ENCODE assay signal across 19 cellular contexts in the genomic region with DNA sequence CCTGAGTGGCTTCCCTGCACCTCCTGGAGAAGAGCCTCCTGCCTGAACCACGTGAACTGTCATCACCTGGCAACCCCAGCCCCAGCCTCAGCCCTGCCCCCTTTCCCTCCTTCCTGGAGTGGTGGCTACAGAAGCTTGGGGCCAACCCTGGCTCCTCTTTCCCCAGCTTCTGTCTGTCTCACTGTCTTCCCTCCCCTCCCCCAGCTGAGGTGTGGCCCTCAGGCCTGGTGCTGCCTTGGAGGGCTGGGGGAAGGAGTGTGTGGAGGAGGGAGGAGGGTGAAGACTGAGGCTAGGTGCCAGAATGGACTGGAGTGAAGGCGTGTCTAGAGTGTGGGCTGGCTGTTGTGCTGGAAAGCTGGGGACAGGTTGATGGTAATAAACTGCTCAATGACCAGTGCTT. TPM values are rescaled to one million over a fixed set of nuclear protein-coding genes. Genes with fewer than 3 reads are reported as not detected.
A peak's percentile ranks its signal among the peaks of the same experiment; 100 is the strongest.
DNase-seq lines count a peak whose midpoint lies in the region; ATAC-seq, FAIRE-seq and TF ChIP-seq lines count a peak whose summit lies in the region.
"Had no signal": no experiment of that assay in that cellular context is flagged by ENCODE, and none has a peak within 500 bp of the region (broad histone marks: within the 10 kb centered on the region; RNA-seq: fewer than 3 reads in every experiment).

No MANE protein-coding gene starts in this region.

- peaks cover 4% of the 10 kb centered on the region; the same call in 1 of the 2 replicates for H3K36me3 Mint-ChIP-seq in WTC11
- peaks cover 43% of the 10 kb centered on the region for H3K36me3 Mint-ChIP-seq in nephron progenitor cell (ENCODE audit: low read depth)
- H3K36me3 Mint-ChIP-seq: CD8-positive, alpha-beta memory T cell; T-cell had no signal

- POLR2A ChIA-PET in WTC11 (lab: Charles Lee) = interaction anchor here (1.1 to 1.6 kb wide), 2 partner anchors 9 to 54 kb away, joined by 3 to 4 read pairs; no protein-coding TSS in a partner anchor

- FAIRE-seq in D721Med (lab: Jason Lieb, UNC) = no peak

- CTCF ChIA-PET in WTC11 (lab: Charles Lee) = interaction anchor here (0.8 to 6.8 kb wide), 10 partner anchors 9 to 59 kb away, joined by 3 to 55 read pairs (median 4); a partner anchor contains a TSS

- H3K9me3 Mint-ChIP-seq in WTC11 (no peaks in the 10 kb centered on the region), nephron progenitor cell (no peaks in the 10 kb centered on the region)
- H3K9me3 Mint-ChIP-seq: CD8-positive, alpha-beta memory T cell; T-cell had no signal

- DNase-seq in NCI-H1417 (lab: John Stamatoyannopoulos, UW) = peak; percentile 36 to 93 (median 51)
- DNase-seq in NCI-H1417 treated with DMSO at 0.1 percent for 48 hours (lab: John Stamatoyannopoulos, UW) = no peak
- peak in 47 of 76 experiments; percentile 3 to 76 (median 39) for DNase-seq in HUDEP-2 (lab: John Stamatoyannopoulos, UW; ENCODE audit: unreplicated experiment in 76 of 76)
- DNase-seq in WTC11 (ENCODE audit: low spot score) = peak; percentile 29
- no peak for DNase-seq in nephron progenitor cell
- DNase-seq in dedifferentiated amniotic fluid mesenchymal stem cell (ENCODE audit: extremely low spot score) = no peak
- no peak for DNase-seq in D721Med (ENCODE audit: insufficient read length, low spot score)
- DNase-seq: 8988T; CD8-positive, alpha-beta memory T cell; GDM1; glutamatergic neuron; NCI-H1105; NCI-H774; nucleus accumbens; stimulated activated CD4-positive, alpha-beta T cell treated with anti-CD3 and anti-CD28 coated beads, Interleukin-4, amount 100 ng/mL, for 24 hours; T-cell; tibial artery had no signal

- TF ChIP-seq CTCF in WTC11 (IDR thresholded peaks at IDR 0.05) (no peak), nephron progenitor cell (IDR thresholded peaks at IDR 0.05) (no peak), D721Med (IDR thresholded peaks at IDR 0.05; ENCODE audit: insufficient read depth, missing control alignments) (no peak)

- H3K27me3 Mint-ChIP-seq in WTC11 (ENCODE audit: low read depth) = no peaks in the 10 kb centered on the region
- H3K27me3 Mint-ChIP-seq in nephron progenitor cell (ENCODE audit: low read depth, poor library complexity) = no peaks in the 10 kb centered on the region

- H3K4me1 Mint-ChIP-seq in WTC11 (peaks cover 42% of the 10 kb centered on the region), nephron progenitor cell (peaks cover 90% of the 10 kb centered on the region)
- H3K4me1 Mint-ChIP-seq: CD8-positive, alpha-beta memory T cell; T-cell had no signal

- H3K4me3 Mint-ChIP-seq in WTC11 (no peak overlapping the region), nephron progenitor cell (no peak overlapping the region)
- H3K4me3 Mint-ChIP-seq: CD8-positive, alpha-beta memory T cell; T-cell had no signal

- H3K27ac Mint-ChIP-seq in WTC11 (no peak overlapping the region; the same call in 1 of the 2 replicates), nephron progenitor cell (peak overlapping the region; percentile 39)
- H3K27ac Mint-ChIP-seq: CD8-positive, alpha-beta memory T cell; T-cell had no signal

- ATAC-seq in WTC11 (peak; percentile 7; the same call in 1 of the 2 replicates), HG03571 (IDR thresholded peaks at IDR 0.05; ENCODE audit: unreplicated experiment) (no peak)
- ATAC-seq: T-cell had no signal

TF ChIP-seq in WTC11, 78 proteins besides CTCF, POLR2A, EP300 and RAD21:
- TF ChIP-seq PRRX2 (CRISPR knock-in tag; IDR thresholded peaks at IDR 0.05) = no peak
- TF ChIP-seq, protein P1, sequence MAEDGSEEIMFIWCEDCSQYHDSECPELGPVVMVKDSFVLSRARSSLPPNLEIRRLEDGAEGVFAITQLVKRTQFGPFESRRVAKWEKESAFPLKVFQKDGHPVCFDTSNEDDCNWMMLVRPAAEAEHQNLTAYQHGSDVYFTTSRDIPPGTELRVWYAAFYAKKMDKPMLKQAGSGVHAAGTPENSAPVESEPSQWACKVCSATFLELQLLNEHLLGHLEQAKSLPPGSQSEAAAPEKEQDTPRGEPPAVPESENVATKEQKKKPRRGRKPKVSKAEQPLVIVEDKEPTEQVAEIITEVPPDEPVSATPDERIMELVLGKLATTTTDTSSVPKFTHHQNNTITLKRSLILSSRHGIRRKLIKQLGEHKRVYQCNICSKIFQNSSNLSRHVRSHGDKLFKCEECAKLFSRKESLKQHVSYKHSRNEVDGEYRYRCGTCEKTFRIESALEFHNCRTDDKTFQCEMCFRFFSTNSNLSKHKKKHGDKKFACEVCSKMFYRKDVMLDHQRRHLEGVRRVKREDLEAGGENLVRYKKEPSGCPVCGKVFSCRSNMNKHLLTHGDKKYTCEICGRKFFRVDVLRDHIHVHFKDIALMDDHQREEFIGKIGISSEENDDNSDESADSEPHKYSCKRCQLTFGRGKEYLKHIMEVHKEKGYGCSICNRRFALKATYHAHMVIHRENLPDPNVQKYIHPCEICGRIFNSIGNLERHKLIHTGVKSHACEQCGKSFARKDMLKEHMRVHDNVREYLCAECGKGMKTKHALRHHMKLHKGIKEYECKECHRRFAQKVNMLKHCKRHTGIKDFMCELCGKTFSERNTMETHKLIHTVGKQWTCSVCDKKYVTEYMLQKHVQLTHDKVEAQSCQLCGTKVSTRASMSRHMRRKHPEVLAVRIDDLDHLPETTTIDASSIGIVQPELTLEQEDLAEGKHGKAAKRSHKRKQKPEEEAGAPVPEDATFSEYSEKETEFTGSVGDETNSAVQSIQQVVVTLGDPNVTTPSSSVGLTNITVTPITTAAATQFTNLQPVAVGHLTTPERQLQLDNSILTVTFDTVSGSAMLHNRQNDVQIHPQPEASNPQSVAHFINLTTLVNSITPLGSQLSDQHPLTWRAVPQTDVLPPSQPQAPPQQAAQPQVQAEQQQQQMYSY (CRISPR knock-in tag; IDR thresholded peaks at IDR 0.05) = peak; percentile 31; the same call in 1 of the 2 replicates

RNA-seq across cellular contexts. Expression of a gene that starts 9.7 kb away (rescaled TPM):
- total RNA-seq in WTC11 (2021) = 60.7 to 101 TPM (median 95.9 TPM) in 3 replicates

RNA-seq across cellular contexts. Expression of a gene that starts 21.1 kb away (rescaled TPM):
- total RNA-seq in WTC11 (2021) = 16.6 to 18.3 TPM (median 17.9 TPM) in 3 replicates

RNA-seq across cellular contexts. Expression of a gene that starts 37.9 kb away (rescaled TPM):
- total RNA-seq in WTC11 (2021) = 0.37 to 1.2 TPM (median 0.83 TPM) in 3 replicates

RNA-seq across cellular contexts. Expression of a gene that starts 42.8 kb away (rescaled TPM):
- total RNA-seq in WTC11 (2021) = 0.96 to 2.4 TPM (median 1.1 TPM) in 3 replicates
- total RNA-seq: RPMI7951 had no signal

RNA-seq across cellular contexts. Expression of a gene that starts 51.8 kb away (rescaled TPM):
- 0.94 to 2.1 TPM (median 1.5 TPM) in 3 replicates for total RNA-seq in WTC11 (2021)

Comparison
In these comparisons a context has a peak if more than half of its experiments do, and no peak if none do; other contexts are left out.
1. DNase-seq: peak in NCI-H1417 (3 of 3), HUDEP-2 (47 of 76) and WTC11 (single experiment); none in NCI-H1417 treated with DMSO at 0.1 percent for 48 hours (single experiment), nephron progenitor cell (single experiment), dedifferentiated amniotic fluid mesenchymal stem cell (single experiment) and D721Med (single experiment).